12 cellular contexts compared by ENCODE assay signal in genomic region chr3:27311400-27311799, GRCh38. TPM values are rescaled to one million over a fixed set of nuclear protein-coding genes. Genes with fewer than 3 reads are reported as not detected.
DNase-seq lines count a peak whose midpoint lies in the region; ATAC-seq lines count a peak whose summit lies in the region.
"Had no signal": no experiment of that assay in that cellular context is flagged by ENCODE, and none has a peak within 500 bp of the region (broad histone marks: within the 10 kb centered on the region; RNA-seq: fewer than 3 reads in every experiment).

No MANE protein-coding gene starts in this region.

- no peak overlapping the region for H3K23ac ChIP-seq in mesenchymal stem cell (ENCODE audit: low read length in 2 of 2)

- H3K4me2 ChIP-seq in mesenchymal stem cell (ENCODE audit: low read length, poor library complexity, severe bottlenecking): peak overlapping the region; percentile 31

- peak overlapping the region; percentile 5 to 71 for H2BK12ac ChIP-seq in mesenchymal stem cell (ENCODE audit: low read length in 2 of 2)

- no peak overlapping the region for H2BK15ac ChIP-seq in mesenchymal stem cell (ENCODE audit: low read depth, poor library complexity, severe bottlenecking)

- H3K9ac ChIP-seq in HUES64 (ENCODE audit: low read depth, low read length) (peak overlapping the region; percentile 47; the same call in 1 of the 2 replicates), mesenchymal stem cell (ENCODE audit: low read length) (peak overlapping the region; percentile 65)

- H2BK5ac ChIP-seq in mesenchymal stem cell (ENCODE audit: low read depth, low read length, poor library complexity, severe bottlenecking): no peak overlapping the region

- 38% methylated on average over 4 of the region's 5 CpGs for WGBS in HUES64
- 0% methylated on average over 3 of the region's 5 CpGs for WGBS in mesenchymal stem cell

- no peak overlapping the region for H3K4me3 Mint-ChIP-seq in activated CD8-positive, alpha-beta T cell treated with anti-CD3 and anti-CD28 coated beads, Interleukin-2, amount 10 ng/mL, durations not matched to agents 7 days and 5 days
- H3K4me3 Mint-ChIP-seq in naive thymus-derived CD8-positive, alpha-beta T cell: no peak overlapping the region
- H3K4me3 Mint-ChIP-seq: activated naive CD8-positive, alpha-beta T cell; natural killer cell had no signal

- H2BK120ac ChIP-seq in mesenchymal stem cell (ENCODE audit: low read depth, low read length): no peak overlapping the region

- peak overlapping the region; percentile 12 for H4K8ac ChIP-seq in mesenchymal stem cell (ENCODE audit: low read length)

- H3K4me1 ChIP-seq in HUES64 (ENCODE audit: insufficient read depth, low read length) (peaks cover 3% of the 10 kb centered on the region; the same call in 1 of the 2 replicates), mesenchymal stem cell (ENCODE audit: control insufficient read depth, insufficient read depth, low read depth, low read length) (peaks cover 6% of the 10 kb centered on the region)
- H3K4me1 ChIP-seq: Caco-2, upper lobe of left lung had no signal

- no peak overlapping the region for H3K27ac Mint-ChIP-seq in activated CD8-positive, alpha-beta T cell treated with anti-CD3 and anti-CD28 coated beads, Interleukin-2, amount 10 ng/mL, durations not matched to agents 7 days and 5 days
- no peak overlapping the region for H3K27ac Mint-ChIP-seq in naive thymus-derived CD8-positive, alpha-beta T cell
- H3K27ac Mint-ChIP-seq: activated naive CD8-positive, alpha-beta T cell; natural killer cell had no signal

- no peak overlapping the region for H3K4me3 ChIP-seq in HUES64 (ENCODE audit: low read length)
- no peak overlapping the region for H3K4me3 ChIP-seq in mesenchymal stem cell (ENCODE audit: insufficient read depth in 1 of 2, low read depth in 1 of 2, low read length in 2 of 2)
- H3K4me3 ChIP-seq: upper lobe of left lung had no signal

- H3K14ac ChIP-seq in mesenchymal stem cell (ENCODE audit: low read length in 2 of 2): no peak overlapping the region

- H3K27me3 Mint-ChIP-seq in activated CD8-positive, alpha-beta T cell treated with anti-CD3 and anti-CD28 coated beads, Interleukin-2, amount 10 ng/mL, durations not matched to agents 7 days and 5 days (ENCODE audit: low read depth): peaks cover 6% of the 10 kb centered on the region
- peaks cover 0 to 6% (median 0%) of the 10 kb centered on the region in 5 donors for H3K27me3 Mint-ChIP-seq in naive thymus-derived CD8-positive, alpha-beta T cell

- no peak overlapping the region for H2AK5ac ChIP-seq in mesenchymal stem cell (ENCODE audit: low read length, severe bottlenecking)

- CTCF ChIA-PET in activated CD8-positive, alpha-beta T cell treated with anti-CD3 and anti-CD28 coated beads, Interleukin-2, amount 10 ng/mL, durations not matched to agents 7 days and 5 days (lab: Charles Lee): interaction anchor here (0.7 to 3.9 kb wide), 4 partner anchors 39 to 370 kb away, joined by 3 to 19 read pairs (median 4); no protein-coding TSS in a partner anchor

- H3K27me3 ChIP-seq in HUES64 (ENCODE audit: insufficient read depth, low read length): no peaks in the 10 kb centered on the region
- no peaks in the 10 kb centered on the region for H3K27me3 ChIP-seq in mesenchymal stem cell (ENCODE audit: control insufficient read depth in 1 of 2, insufficient read depth in 1 of 2, low read length in 2 of 2)
- H3K27me3 ChIP-seq: upper lobe of left lung had no signal

- H3K9me3 Mint-ChIP-seq in activated CD8-positive, alpha-beta T cell treated with anti-CD3 and anti-CD28 coated beads, Interleukin-2, amount 10 ng/mL, durations not matched to agents 7 days and 5 days (ENCODE audit: insufficient read depth): no peaks in the 10 kb centered on the region
- H3K9me3 Mint-ChIP-seq in naive thymus-derived CD8-positive, alpha-beta T cell: no peaks in the 10 kb centered on the region
- H3K9me3 Mint-ChIP-seq: natural killer cell had no signal

- no peaks in the 10 kb centered on the region for H3K36me3 ChIP-seq in HUES64 (ENCODE audit: insufficient read depth, low read length)
- peaks cover 0 to 78% of the 10 kb centered on the region in 2 experiments for H3K36me3 ChIP-seq in mesenchymal stem cell (ENCODE audit: control insufficient read depth in 1 of 2, insufficient read depth in 2 of 2, low read depth in 1 of 2, low read length in 2 of 2)
- H3K36me3 ChIP-seq: upper lobe of left lung had no signal

- H4K91ac ChIP-seq in mesenchymal stem cell (ENCODE audit: low read length): no peak overlapping the region

- POLR2A ChIA-PET in activated CD8-positive, alpha-beta T cell treated with anti-CD3 and anti-CD28 coated beads, Interleukin-2, amount 10 ng/mL, durations not matched to agents 7 days and 5 days (lab: Charles Lee): no interaction called here
- POLR2A ChIA-PET in naive thymus-derived CD8-positive, alpha-beta T cell (lab: Charles Lee): no interaction called here

- no peak overlapping the region for H2AFZ ChIP-seq in mesenchymal stem cell (ENCODE audit: low read depth, low read length)

- peaks cover 1% of the 10 kb centered on the region for H3K79me1 ChIP-seq in mesenchymal stem cell (replicated peaks; ENCODE audit: low read length, poor library complexity, severe bottlenecking)

- H3K4ac ChIP-seq in mesenchymal stem cell (ENCODE audit: low read depth in 1 of 2, low read length in 2 of 2): no peak overlapping the region

- H3K9me3 ChIP-seq in HUES64 (ENCODE audit: insufficient read depth, low read depth, low read length) (peaks cover 11% of the 10 kb centered on the region; the same call in 1 of the 2 replicates), mesenchymal stem cell (ENCODE audit: control insufficient read depth, low read length) (no peaks in the 10 kb centered on the region)
- H3K9me3 ChIP-seq: Caco-2, upper lobe of left lung had no signal

- H3K4me1 Mint-ChIP-seq in activated CD8-positive, alpha-beta T cell treated with anti-CD3 and anti-CD28 coated beads, Interleukin-2, amount 10 ng/mL, durations not matched to agents 7 days and 5 days (ENCODE audit: low read depth): no peaks in the 10 kb centered on the region
- peaks cover 0 to 2% (median 0%) of the 10 kb centered on the region in 4 donors for H3K4me1 Mint-ChIP-seq in naive thymus-derived CD8-positive, alpha-beta T cell
- H3K4me1 Mint-ChIP-seq: natural killer cell had no signal

- no peak for ATAC-seq in activated CD8-positive, alpha-beta T cell treated with anti-CD3 and anti-CD28 coated beads, Interleukin-2, amount 10 ng/mL, durations not matched to agents 7 days and 5 days
- no peak for ATAC-seq in HG02938 (IDR thresholded peaks at IDR 0.05; ENCODE audit: unreplicated experiment)
- ATAC-seq in HG02885 (IDR thresholded peaks at IDR 0.05; ENCODE audit: poor library complexity, unreplicated experiment): no peak
- no peak for ATAC-seq in naive thymus-derived CD8-positive, alpha-beta T cell

- peak; percentile 88 for DNase-seq in AG20443 (ENCODE audit: low spot score)
- peak; percentile 82 for DNase-seq in brain pericyte (ENCODE audit: low read depth, low spot score)
- peak; percentile 94 for DNase-seq in mesenchymal stem cell
- no peak for DNase-seq in activated CD8-positive, alpha-beta T cell treated with anti-CD3 and anti-CD28 coated beads, Interleukin-2, amount 10 ng/mL, durations not matched to agents 7 days and 5 days
- no peak for DNase-seq in naive thymus-derived CD8-positive, alpha-beta T cell
- DNase-seq: natural killer cell, upper lobe of left lung had no signal

- H3K36me3 Mint-ChIP-seq in activated CD8-positive, alpha-beta T cell treated with anti-CD3 and anti-CD28 coated beads, Interleukin-2, amount 10 ng/mL, durations not matched to agents 7 days and 5 days (ENCODE audit: low read depth): no peaks in the 10 kb centered on the region
- H3K36me3 Mint-ChIP-seq in naive thymus-derived CD8-positive, alpha-beta T cell: no peaks in the 10 kb centered on the region
- H3K36me3 Mint-ChIP-seq: activated naive CD8-positive, alpha-beta T cell; natural killer cell had no signal

- no peak overlapping the region for H3K18ac ChIP-seq in mesenchymal stem cell (ENCODE audit: low read depth in 1 of 2, low read length in 2 of 2)

- H3K27ac ChIP-seq in HUES64 (ENCODE audit: low read depth, low read length): peak overlapping the region; percentile 50; the same call in 1 of the 2 replicates
- H3K27ac ChIP-seq in mesenchymal stem cell (ENCODE audit: low read length, poor library complexity, severe bottlenecking): peak overlapping the region; percentile 74
- H3K27ac ChIP-seq: upper lobe of left lung had no signal

RNA-seq across cellular contexts. Expression of gene NEK10, which starts 57.8 kb away (rescaled TPM):
- 0.90 TPM for polyA plus RNA-seq in HUES64 (2013, experiment 1 of 2)
- polyA plus RNA-seq in HUES64 (2013, experiment 2 of 2): 0.63 TPM
- polyA plus RNA-seq in mesenchymal stem cell (2013, experiment 1 of 2): 0.29 TPM
- 0.48 TPM for polyA plus RNA-seq in mesenchymal stem cell (2013, experiment 2 of 2)
- total RNA-seq in activated CD8-positive, alpha-beta T cell treated with anti-CD3 and anti-CD28 coated beads, Interleukin-2, amount 10 ng/mL, durations not matched to agents 7 days and 5 days: under 1 TPM; 0.74 to 0.81 TPM
- total RNA-seq in naive thymus-derived CD8-positive, alpha-beta T cell: 1 to 10 TPM; 1.3 to 1.5 TPM
- polyA plus RNA-seq in naive thymus-derived CD8-positive, alpha-beta T cell: not detected

Comparison
In these comparisons a context has a peak if more than half of its experiments do, and no peak if none do; other contexts are left out.
1. DNase-seq: peak in AG20443 (single experiment), brain pericyte (single experiment) and mesenchymal stem cell (single experiment); none in activated CD8-positive, alpha-beta T cell treated with anti-CD3 and anti-CD28 coated beads, Interleukin-2, amount 10 ng/mL, durations not matched to agents 7 days and 5 days (single experiment) and naive thymus-derived CD8-positive, alpha-beta T cell (0 of 10).